23 cellular contexts compared by ENCODE assay signal in the genomic region with DNA sequence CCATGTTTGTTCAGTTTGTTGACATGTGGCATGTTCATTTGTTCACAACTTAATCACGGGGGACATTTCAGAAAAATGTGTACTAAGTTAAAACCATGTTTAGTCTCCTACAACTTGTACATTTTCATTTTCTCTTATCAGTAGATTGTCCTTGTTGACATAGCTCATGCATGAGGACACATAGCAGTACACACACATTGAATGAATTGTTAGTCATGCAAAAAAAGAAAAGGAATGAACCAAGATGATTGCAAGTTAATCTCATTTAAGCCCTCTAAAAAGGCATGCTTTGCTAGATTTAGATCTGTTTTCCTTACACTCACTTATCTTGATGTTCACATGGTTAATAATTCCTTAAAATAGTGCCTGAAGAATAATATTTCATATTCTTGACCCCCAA.
"Had no signal": no experiment of that assay in that cellular context is flagged by ENCODE, and none has a peak within 500 bp of the region (broad histone marks: within the 10 kb centered on the region; RNA-seq: fewer than 3 reads in every experiment).

No MANE protein-coding gene starts in this region.

- H3K27ac ChIP-seq: brain microvascular endothelial cell, coronary artery, dorsolateral prefrontal cortex had no signal

- H3K27me3 ChIP-seq: brain microvascular endothelial cell, dorsolateral prefrontal cortex had no signal

- FAIRE-seq: bronchial epithelial cell, frontal cortex had no signal

- H3K4me3 ChIP-seq: coronary artery, dorsolateral prefrontal cortex had no signal

- DNase-seq: activated CD4-positive, alpha-beta T cell treated with anti-CD3 and anti-CD28 coated beads for 48 hours; activated CD4-positive, alpha-beta T cell treated with anti-CD3 and anti-CD28 coated beads, Interleukin-2, amount 50 U/mL, for 1 hour; activated CD4-positive, alpha-beta T cell treated with anti-CD3 and anti-CD28 coated beads, Interleukin-2, amount 50 U/mL, for 48 hours; activated CD8-positive, alpha-beta memory T cell treated with anti-CD3 and anti-CD28 coated beads for 24 hours; activated CD8-positive, alpha-beta T cell treated with anti-CD3 and anti-CD28 coated beads for 36 hours; activated effector memory CD4-positive, alpha-beta T cell treated with anti-CD3 and anti-CD28 coated beads, Interleukin-2, amount 50 U/mL, for 16 hours; activated naive CD4-positive, alpha-beta T cell treated with anti-CD3 and anti-CD28 coated beads for 36 hours; activated T-cell treated with anti-CD3 and anti-CD28 coated beads, Interleukin-2, amount 50 U/mL, for 1 hour; activated T-cell treated with anti-CD3 and anti-CD28 coated beads, Interleukin-2, amount 50 U/mL, for 48 hours; amygdala; aorta; brain microvascular endothelial cell; dorsolateral prefrontal cortex; effector memory CD4-positive, alpha-beta T cell; endodermal cell; foreskin fibroblast; head of caudate nucleus; T-helper 2 cell had no signal

- ATAC-seq: activated CD8-positive, alpha-beta T cell treated with anti-CD3 and anti-CD28 coated beads for 36 hours; esophagus mucosa; WTC11 had no signal
